ENCODE assay signal across 1 cellular context in genomic region chr11:60840711-60841430, GRCh38.
TF ChIP-seq lines count a peak whose summit lies in the region.

No MANE protein-coding gene starts in this region.

TF ChIP-seq in GM12878, 131 proteins besides CTCF, POLR2A, EP300 and RAD21:
- no peak for TF ChIP-seq IKZF2 (IDR thresholded peaks at IDR 0.05)
- TF ChIP-seq REST (IDR thresholded peaks at IDR 0.05; ENCODE audit: low read depth, low read length), result no peak
- no peak for TF ChIP-seq ZNF622 (IDR thresholded peaks at IDR 0.05)
- no peak for TF ChIP-seq E4F1 (IDR thresholded peaks at IDR 0.05; ENCODE audit: borderline replicate concordance, partially characterized antibody)
- TF ChIP-seq EZH2 (IDR thresholded peaks at IDR 0.05; ENCODE audit: borderline replicate concordance, control insufficient read depth, low read depth, low read length), result no peak
- no peak for TF ChIP-seq SIN3A (IDR thresholded peaks at IDR 0.05; ENCODE audit: low read depth, low read length)
- TF ChIP-seq YY1 (IDR thresholded peaks at IDR 0.05; ENCODE audit: low read depth, low read length), result no peak
- TF ChIP-seq SUPT20H (IDR thresholded peaks at IDR 0.05; ENCODE audit: borderline replicate concordance, control insufficient read depth, low read depth, low read length), result no peak
- TF ChIP-seq BACH1 (IDR thresholded peaks at IDR 0.05; ENCODE audit: borderline replicate concordance), result no peak
- TF ChIP-seq BCL11A (IDR thresholded peaks at IDR 0.05; ENCODE audit: low read depth, low read length), result no peak
- no peak for TF ChIP-seq FOS (IDR thresholded peaks at IDR 0.05; ENCODE audit: borderline replicate concordance, extremely low read depth, insufficient read length)
- no peak for TF ChIP-seq EED (IDR thresholded peaks at IDR 0.05; ENCODE audit: low read depth)
- TF ChIP-seq SMAD1 (IDR thresholded peaks at IDR 0.05; ENCODE audit: low read depth, partially characterized antibody), result no peak
- no peak for TF ChIP-seq E2F4 (IDR thresholded peaks at IDR 0.05; ENCODE audit: low read depth, low read length)
- no peak for TF ChIP-seq PAX5 (IDR thresholded peaks at IDR 0.05; ENCODE audit: borderline replicate concordance, low read depth, low read length)
- TF ChIP-seq CHD4 (IDR thresholded peaks at IDR 0.05), result no peak
- TF ChIP-seq USF1 (IDR thresholded peaks at IDR 0.05; ENCODE audit: borderline replicate concordance, extremely low read length, insufficient read depth, low read depth, low read length), result no peak
- TF ChIP-seq SMAD5 (IDR thresholded peaks at IDR 0.05; ENCODE audit: low read depth), result no peak
